ENCODE assay signal across 26 cellular contexts in genomic region chr1:196481616-196482015, GRCh38.
"Had no signal": no experiment of that assay in that cellular context is flagged by ENCODE, and none has a peak within 500 bp of the region (broad histone marks: within the 10 kb centered on the region; RNA-seq: fewer than 3 reads in every experiment).

No MANE protein-coding gene starts in this region.

- H3K4me3 ChIP-seq: ascending aorta, esophagus squamous epithelium, gastrocnemius medialis, right atrium auricular region, smooth muscle cell, stomach, tibial artery, upper lobe of right lung had no signal

- H3K27me3 ChIP-seq: ascending aorta, brain microvascular endothelial cell, esophagus squamous epithelium, gastrocnemius medialis, right atrium auricular region, stomach, tibial artery, upper lobe of right lung had no signal

- H3K4me3 Mint-ChIP-seq: activated naive CD4-positive, alpha-beta T cell treated with anti-CD3 and anti-CD28 coated beads, Interleukin-2, amount 10 ng/mL, durations not matched to agents 7 days and 5 days; activated naive CD8-positive, alpha-beta T cell treated with anti-CD3 and anti-CD28 coated beads, Interleukin-2, amount 10 ng/mL, durations not matched to agents 7 days and 5 days; naive B cell; stimulated activated naive B cell treated with anti-CD40 and anti-IgM and Interleukin-4, amounts not matched to agents 10 μg/mL and 1 μg/mL and 100 μg/mL, for 72 hours had no signal

- DNase-seq: activated CD4-positive, alpha-beta T cell treated with anti-CD3 and anti-CD28 coated beads for 4 hours; activated CD4-positive, alpha-beta T cell treated with anti-CD3 and anti-CD28 coated beads, Interleukin-2, amount 50 U/mL, for 4 hours; activated effector memory CD4-positive, alpha-beta T cell treated with Interleukin-2 at 50 U/mL for 16 hours; activated naive CD4-positive, alpha-beta T cell treated with anti-CD3 and anti-CD28 coated beads, Interleukin-2, amount 10 ng/mL, durations not matched to agents 7 days and 5 days; activated naive CD8-positive, alpha-beta T cell treated with anti-CD3 and anti-CD28 coated beads, Interleukin-2, amount 10 ng/mL, durations not matched to agents 7 days and 5 days; brain microvascular endothelial cell; central memory CD4-positive, alpha-beta T cell; dermis blood vessel endothelial cell; effector CD4-positive, alpha-beta T cell; esophagus squamous epithelium; gastrocnemius medialis; glutamatergic neuron; left cardiac atrium; left ventricle myocardium superior; naive B cell; stimulated activated CD4-positive, alpha-beta T cell treated with anti-CD3 and anti-CD28 coated beads, Interleukin-1b, Interleukin-23, amount 100 ng/mL, for 48 hours; stimulated activated CD4-positive, alpha-beta T cell treated with anti-CD3 and anti-CD28 coated beads, Interleukin-4, amount 100 ng/mL, for 4 hours; stimulated activated CD8-positive, alpha-beta memory T cell treated with anti-CD3 and anti-CD28 coated beads, Interleukin-4, amount 100 ng/mL, for 48 hours; stimulated activated naive B cell treated with anti-CD40 and anti-IgM and Interleukin-4, amounts not matched to agents 10 μg/mL and 1 μg/mL and 100 μg/mL, for 72 hours; stomach; tibial artery; upper lobe of right lung had no signal

- H3K27ac Mint-ChIP-seq: activated naive CD4-positive, alpha-beta T cell treated with anti-CD3 and anti-CD28 coated beads, Interleukin-2, amount 10 ng/mL, durations not matched to agents 7 days and 5 days; activated naive CD8-positive, alpha-beta T cell treated with anti-CD3 and anti-CD28 coated beads, Interleukin-2, amount 10 ng/mL, durations not matched to agents 7 days and 5 days; stimulated activated naive B cell treated with anti-CD40 and anti-IgM and Interleukin-4, amounts not matched to agents 10 μg/mL and 1 μg/mL and 100 μg/mL, for 72 hours had no signal

- H3K27me3 Mint-ChIP-seq: activated naive CD4-positive, alpha-beta T cell treated with anti-CD3 and anti-CD28 coated beads, Interleukin-2, amount 10 ng/mL, durations not matched to agents 7 days and 5 days; activated naive CD8-positive, alpha-beta T cell treated with anti-CD3 and anti-CD28 coated beads, Interleukin-2, amount 10 ng/mL, durations not matched to agents 7 days and 5 days; naive B cell; stimulated activated naive B cell treated with anti-CD40 and anti-IgM and Interleukin-4, amounts not matched to agents 10 μg/mL and 1 μg/mL and 100 μg/mL, for 72 hours had no signal

- H3K9me3 Mint-ChIP-seq: activated naive CD8-positive, alpha-beta T cell treated with anti-CD3 and anti-CD28 coated beads, Interleukin-2, amount 10 ng/mL, durations not matched to agents 7 days and 5 days had no signal

- FAIRE-seq: keratinocyte had no signal

- H3K4me1 Mint-ChIP-seq: activated naive CD4-positive, alpha-beta T cell treated with anti-CD3 and anti-CD28 coated beads, Interleukin-2, amount 10 ng/mL, durations not matched to agents 7 days and 5 days; activated naive CD8-positive, alpha-beta T cell treated with anti-CD3 and anti-CD28 coated beads, Interleukin-2, amount 10 ng/mL, durations not matched to agents 7 days and 5 days; naive B cell; stimulated activated naive B cell treated with anti-CD40 and anti-IgM and Interleukin-4, amounts not matched to agents 10 μg/mL and 1 μg/mL and 100 μg/mL, for 72 hours had no signal

- ATAC-seq: gastrocnemius medialis; left cardiac atrium; left ventricle myocardium superior; stimulated activated naive B cell treated with anti-CD40 and anti-IgM and Interleukin-4, amounts not matched to agents 10 μg/mL and 1 μg/mL and 100 μg/mL, for 72 hours; upper lobe of right lung had no signal

- H3K36me3 Mint-ChIP-seq: activated naive CD4-positive, alpha-beta T cell treated with anti-CD3 and anti-CD28 coated beads, Interleukin-2, amount 10 ng/mL, durations not matched to agents 7 days and 5 days; activated naive CD8-positive, alpha-beta T cell treated with anti-CD3 and anti-CD28 coated beads, Interleukin-2, amount 10 ng/mL, durations not matched to agents 7 days and 5 days; naive B cell; stimulated activated naive B cell treated with anti-CD40 and anti-IgM and Interleukin-4, amounts not matched to agents 10 μg/mL and 1 μg/mL and 100 μg/mL, for 72 hours had no signal

- H3K36me3 ChIP-seq: ascending aorta, brain microvascular endothelial cell, esophagus squamous epithelium, gastrocnemius medialis, right atrium auricular region, stomach, tibial artery, upper lobe of right lung had no signal
